Comparison of ENCODE assay signal across 1 cellular context in genomic region chr1:109850827-109851226, GRCh38.
A peak's percentile ranks its signal among the peaks of the same experiment; 100 is the strongest.
TF ChIP-seq lines count a peak whose summit lies in the region.

No MANE protein-coding gene starts in this region.

TF ChIP-seq in K562, 482 proteins besides CTCF, POLR2A, EP300 and RAD21:
- TF ChIP-seq ZNF224 (CRISPR knock-in tag; IDR thresholded peaks at IDR 0.05) (no peak), GABPB1 (CRISPR knock-in tag; IDR thresholded peaks at IDR 0.05) (no peak), FOSL1 (tag; conservative IDR thresholded peaks at IDR 0.05) (peak; percentile 61), E2F3 (CRISPR knock-in tag; IDR thresholded peaks at IDR 0.05) (no peak), TCF3 (CRISPR knock-in tag; IDR thresholded peaks at IDR 0.05) (no peak), ZNF140 (CRISPR knock-in tag; IDR thresholded peaks at IDR 0.05) (no peak), RB1 (IDR thresholded peaks at IDR 0.05; ENCODE audit: low read depth) (no peak), ZBTB33 (CRISPR knock-in tag; IDR thresholded peaks at IDR 0.05) (no peak), ATF3 (IDR thresholded peaks at IDR 0.05) (peak; percentile 45), ATF3 (CRISPR knock-in tag; conservative IDR thresholded peaks at IDR 0.05) (no peak)
TF ChIP-seq in K562: peak in this region for 2.
